ENCODE assay signal across 32 cellular contexts in genomic region chr10:11493646-11494045, GRCh38.
"Had no signal": no experiment of that assay in that cellular context is flagged by ENCODE, and none has a peak within 500 bp of the region (broad histone marks: within the 10 kb centered on the region; RNA-seq: fewer than 3 reads in every experiment).

No MANE protein-coding gene starts in this region.

- DNase-seq: cerebellar nuclear complex; dorsolateral prefrontal cortex; effector CD4-positive, alpha-beta T cell; foreskin keratinocyte; glutamatergic neuron; heart right ventricle; hippocampal formation; immature natural killer cell; islet precursor cell; kidney glomerular epithelial cell; left colon; left ventricle myocardium superior; lower lobe of right lung; mucosa of descending colon; naive B cell; stimulated activated CD4-positive, alpha-beta T cell treated with anti-CD3 and anti-CD28 coated beads, Interleukin-12 subunit alpha, Interleukin-12 subunit beta, amount 100 ng/mL, for 4 hours; stimulated activated CD4-positive, alpha-beta T cell treated with anti-CD3 and anti-CD28 coated beads, Interleukin-1b, Interleukin-23, amount 100 ng/mL, for 48 hours; stimulated activated CD4-positive, alpha-beta T cell treated with anti-CD3 and anti-CD28 coated beads, Interleukin-4, amount 100 ng/mL, for 1 hour; stimulated activated CD8-positive, alpha-beta memory T cell treated with anti-CD3 and anti-CD28 coated beads, Interleukin-4, amount 100 ng/mL, for 48 hours; stimulated activated naive CD8-positive, alpha-beta T cell treated with anti-CD3 and anti-CD28 coated beads, Interleukin-15, Interleukin-2, amounts not matched to agents 100 U/mL and 50 U/mL, for 24 hours; substantia nigra; testis; tibial artery; upper lobe of right lung; uterus had no signal

- H3K27ac Mint-ChIP-seq: immature natural killer cell; mesothelial cell of epicardium; natural killer cell treated with Interleukin-12 subunit alpha and Interleukin-12 subunit beta and Interleukin-15 and Interleukin-18, amount 100 ng/mL, for 72 hours had no signal

- H3K27me3 Mint-ChIP-seq: naive B cell; natural killer cell treated with Interleukin-12 subunit alpha and Interleukin-12 subunit beta and Interleukin-15 and Interleukin-18, amount 100 ng/mL, for 72 hours had no signal

- H3K36me3 Mint-ChIP-seq: immature natural killer cell; natural killer cell treated with Interleukin-12 subunit alpha and Interleukin-12 subunit beta and Interleukin-15 and Interleukin-18, amount 100 ng/mL, for 72 hours had no signal

- ATAC-seq: foreskin keratinocyte; heart right ventricle; left colon; left ventricle myocardium superior; lower lobe of right lung; mucosa of descending colon; sciatic nerve; stimulated activated naive CD8-positive, alpha-beta T cell treated with anti-CD3 and anti-CD28 coated beads, Interleukin-15, Interleukin-2, amounts not matched to agents 100 U/mL and 50 U/mL, for 24 hours; upper lobe of right lung had no signal

- H3K4me3 Mint-ChIP-seq: immature natural killer cell; mesothelial cell of epicardium; naive B cell; natural killer cell treated with Interleukin-12 subunit alpha and Interleukin-12 subunit beta and Interleukin-15 and Interleukin-18, amount 100 ng/mL, for 72 hours; neural crest cell had no signal

- H3K9me3 Mint-ChIP-seq: immature natural killer cell; naive B cell; natural killer cell treated with Interleukin-12 subunit alpha and Interleukin-12 subunit beta and Interleukin-15 and Interleukin-18, amount 100 ng/mL, for 72 hours; neural crest cell had no signal

- H3K4me1 Mint-ChIP-seq: immature natural killer cell had no signal

- H3K27ac ChIP-seq: foreskin keratinocyte, heart right ventricle, lower lobe of right lung, neutrophil, prostate gland, right atrium auricular region, testis, tibial artery, upper lobe of right lung, uterus had no signal
